8 cellular contexts compared by ENCODE assay signal in the genomic region with DNA sequence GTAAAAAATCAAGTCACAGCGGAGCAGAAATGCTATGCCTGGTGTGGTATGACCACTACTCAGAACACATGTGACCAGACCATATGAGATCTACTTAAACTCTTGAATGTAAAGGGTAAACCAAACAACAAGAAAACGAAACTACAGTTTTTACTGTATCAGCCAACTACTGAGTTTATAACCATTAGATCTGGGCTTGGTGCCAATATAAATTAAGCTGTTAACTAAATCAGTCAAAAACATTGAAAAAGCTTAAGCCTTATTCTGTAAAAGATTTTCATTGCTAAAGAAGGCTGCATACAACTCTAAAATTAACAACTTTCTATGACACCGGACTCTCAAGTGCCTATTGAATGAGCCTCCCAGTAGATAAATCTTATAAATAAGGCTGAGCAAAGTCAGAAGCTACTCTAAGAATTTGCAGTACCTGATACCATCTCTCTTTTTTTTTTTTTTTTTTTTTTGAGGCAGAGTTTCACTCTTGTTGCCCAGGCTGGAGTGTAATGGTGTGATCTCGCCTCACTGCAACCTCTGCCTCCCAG. TPM values are rescaled to one million over a fixed set of nuclear protein-coding genes. Genes with fewer than 3 reads are reported as not detected.
DNase-seq lines count a peak whose midpoint lies in the region; ATAC-seq and TF ChIP-seq lines count a peak whose summit lies in the region.

No MANE protein-coding gene starts in this region.

- peak overlapping the region; percentile 46 to 62 (median 60) for H3K27ac ChIP-seq in transverse colon
- H3K27ac ChIP-seq in gastroesophageal sphincter = no peak overlapping the region

- intact Hi-C loops in transverse colon (cut with DNase I; ENCODE audit: low total_unique reads) = no loop called here

- peak; percentile 93 for ATAC-seq in HG03139 (IDR thresholded peaks at IDR 0.05; ENCODE audit: unreplicated experiment)
- no peak for ATAC-seq in gastroesophageal sphincter

- no peaks in the 10 kb centered on the region for H3K9me3 ChIP-seq in transverse colon
- no peaks in the 10 kb centered on the region for H3K9me3 ChIP-seq in gastroesophageal sphincter

- in situ Hi-C loops in transverse colon (cut with MboI; ENCODE audit: low pct_ligation_motif_present in 1 of 4, low pct_unique_long_range_greater_than_20kb in 1 of 4, low sequenced_read_pairs in 3 of 4) = no loop called here

- H3K36me3 ChIP-seq in transverse colon (no peaks in the 10 kb centered on the region), gastroesophageal sphincter (peaks cover 0 to 11% of the 10 kb centered on the region in 2 donors)

- TF ChIP-seq EP300 in transverse colon (IDR thresholded peaks at IDR 0.05; ENCODE audit: low read depth) (no peak), gastroesophageal sphincter (IDR thresholded peaks at IDR 0.05) (no peak)

- TF ChIP-seq CTCF in fibroblast of villous mesenchyme (IDR thresholded peaks at IDR 0.05; ENCODE audit: insufficient read depth, low read depth, low read length) (no peak), transverse colon (IDR thresholded peaks at IDR 0.05) (no peak), gastroesophageal sphincter (IDR thresholded peaks at IDR 0.05) (no peak)

- DNase-seq in COLO829 (ENCODE audit: low spot score) (peak; percentile 24), GM19238 (ENCODE audit: insufficient read length, low spot score) (peak; percentile 39), RPMI7951 (ENCODE audit: low read depth) (peak; percentile 62), fibroblast of villous mesenchyme (ENCODE audit: low read depth) (peak; percentile 94), transverse colon (no peak)
- no peak for DNase-seq in activated effector memory CD4-positive, alpha-beta T cell treated with anti-CD3 and anti-CD28 coated beads, Interleukin-2, amount 50 U/mL, for 16 hours

- TF ChIP-seq POLR2A in transverse colon (IDR thresholded peaks at IDR 0.05) (no peak), gastroesophageal sphincter (IDR thresholded peaks at IDR 0.05) (no peak)

- H3K27me3 ChIP-seq in transverse colon (no peaks in the 10 kb centered on the region), gastroesophageal sphincter (no peaks in the 10 kb centered on the region)

- H3K4me3 ChIP-seq in fibroblast of villous mesenchyme (ENCODE audit: low read depth, low read length) (peak overlapping the region; percentile 47), transverse colon (peak overlapping the region in 1 of 4 donors; percentile 29), gastroesophageal sphincter (no peak overlapping the region)

- WGBS in transverse colon (ENCODE audit: low coverage in 1 of 2), 2 donors = 15 to 16% methylated on average over 3 to 4 of the region's 4 CpGs
- WGBS in gastroesophageal sphincter (ENCODE audit: low coverage in 1 of 2), 2 donors = 28 to 29% methylated on average over 3 of the region's 4 CpGs

- H3K4me1 ChIP-seq in transverse colon (peaks cover 8 to 43% (median 28%) of the 10 kb centered on the region in 4 donors), gastroesophageal sphincter (peaks cover 0 to 27% (median 4%) of the 10 kb centered on the region in 3 donors)

RNA-seq across cellular contexts. Expression of a gene that starts 35.4 kb away (rescaled TPM):
- 12.0 and 15.0 TPM in 2 replicates for total RNA-seq in RPMI7951 (2014; rRNA removed; shearing (Covaris generic))
- total RNA-seq in fibroblast of villous mesenchyme = 38.3 and 48.4 TPM in 2 replicates
- total RNA-seq in transverse colon = 10 to 100 TPM; 14.5 to 51.3 (median 35.8) TPM
- total RNA-seq in gastroesophageal sphincter = 10 to 100 TPM; 13.2 to 35.2 (median 20.5) TPM

Comparison
In these comparisons a context has a peak if more than half of its experiments do, and no peak if none do; other contexts are left out.
1. DNase-seq: peak in COLO829 (single experiment), GM19238 (single experiment), RPMI7951 (single experiment) and fibroblast of villous mesenchyme (single experiment); none in transverse colon (single experiment) and activated effector memory CD4-positive, alpha-beta T cell treated with anti-CD3 and anti-CD28 coated beads, Interleukin-2, amount 50 U/mL, for 16 hours (single experiment).
2. H3K27ac ChIP-seq: peak in transverse colon (4 of 4); none in gastroesophageal sphincter (0 of 4).